8 cellular contexts compared by ENCODE assay signal in genomic region chr3:69739204-69740102, GRCh38. TPM values are rescaled to one million over a fixed set of nuclear protein-coding genes. Genes with fewer than 3 reads are reported as not detected.
A peak's percentile ranks its signal among the peaks of the same experiment; 100 is the strongest.
DNase-seq lines count a peak whose midpoint lies in the region; ATAC-seq, FAIRE-seq and TF ChIP-seq lines count a peak whose summit lies in the region.

Gene MITF (plus strand): TSS chr3:69739464. CDS start chr3:69739598, 134 bp downstream.

- peak within 1 kb of the TSS; percentile 7 for H3K4me3 Mint-ChIP-seq in activated CD8-positive, alpha-beta memory T cell treated with anti-CD3 and anti-CD28 coated beads, Interleukin-2, amount 10 ng/mL, durations not matched to agents 7 days and 5 days
- peak within 1 kb of the TSS; percentile 39 for H3K4me3 Mint-ChIP-seq in natural killer cell

- peaks cover 2% of the 10 kb centered on the region for H3K36me3 Mint-ChIP-seq in activated CD8-positive, alpha-beta memory T cell treated with anti-CD3 and anti-CD28 coated beads, Interleukin-2, amount 10 ng/mL, durations not matched to agents 7 days and 5 days
- H3K36me3 Mint-ChIP-seq in natural killer cell, result no peaks in the 10 kb centered on the region

- no peak within 1 kb of the TSS for H3K27ac Mint-ChIP-seq in activated CD8-positive, alpha-beta memory T cell treated with anti-CD3 and anti-CD28 coated beads, Interleukin-2, amount 10 ng/mL, durations not matched to agents 7 days and 5 days
- H3K27ac Mint-ChIP-seq in natural killer cell, result no peak within 1 kb of the TSS

- H3K9me3 ChIP-seq in tibial nerve, result no peaks in the 10 kb centered on the region

- intact Hi-C loops in natural killer cell (cut with micrococcal nuclease), result no loop called here

- FAIRE-seq in GM19239 (lab: Jason Lieb, UNC), result no peak

- peak in 1 of 2 donors; percentile 58 for TF ChIP-seq EP300 in tibial nerve (IDR thresholded peaks at IDR 0.05)

- H3K27ac ChIP-seq in foreskin keratinocyte (no peak within 1 kb of the TSS), tibial nerve (peak within 1 kb of the TSS; percentile 41 to 90 (median 70))

- ATAC-seq in HG03175 (IDR thresholded peaks at IDR 0.05; ENCODE audit: unreplicated experiment) (peak; percentile 97), foreskin keratinocyte (peak; percentile 98), natural killer cell (peak; percentile 40 to 55 (median 53))
- peak; percentile 76 for ATAC-seq in activated CD8-positive, alpha-beta memory T cell treated with anti-CD3 and anti-CD28 coated beads, Interleukin-2, amount 10 ng/mL, durations not matched to agents 7 days and 5 days

- DNase-seq in CD1c-positive myeloid dendritic cell (ENCODE audit: extremely low spot score) (peak; percentile 95), GM19239 (ENCODE audit: insufficient read length, low spot score) (peak; percentile 41), NCI-H345 treated with DMSO at 0.1 percent for 48 hours (lab: John Stamatoyannopoulos, UW; ENCODE audit: unreplicated experiment) (peak; percentile 59), foreskin keratinocyte (peak; percentile 66 to 79), natural killer cell (no peak), tibial nerve (ENCODE audit: low spot score in 2 of 2) (peak; percentile 87 to 88)
- DNase-seq in activated CD8-positive, alpha-beta memory T cell treated with anti-CD3 and anti-CD28 coated beads, Interleukin-2, amount 10 ng/mL, durations not matched to agents 7 days and 5 days, result peak; percentile 47

- peak within 1 kb of the TSS; percentile 45 to 92 (median 79) for H3K4me3 ChIP-seq in tibial nerve

- no peaks in the 10 kb centered on the region for H3K36me3 ChIP-seq in tibial nerve

- no peaks in the 10 kb centered on the region for H3K9me3 Mint-ChIP-seq in activated CD8-positive, alpha-beta memory T cell treated with anti-CD3 and anti-CD28 coated beads, Interleukin-2, amount 10 ng/mL, durations not matched to agents 7 days and 5 days (ENCODE audit: low read depth)
- H3K9me3 Mint-ChIP-seq in natural killer cell, result peaks cover 0 to 3% of the 10 kb centered on the region in 2 donors

- TF ChIP-seq POLR2A in tibial nerve (IDR thresholded peaks at IDR 0.05), result peak; percentile 50 to 70

- no peak for TF ChIP-seq CTCF in foreskin keratinocyte (conservative IDR thresholded peaks at IDR 0.05)
- TF ChIP-seq CTCF in natural killer cell (IDR thresholded peaks at IDR 0.05), result no peak
- peak in 2 of 5 experiments; percentile 12 to 38 for TF ChIP-seq CTCF in tibial nerve (IDR thresholded peaks at IDR 0.05)

- peaks cover 54% of the 10 kb centered on the region for H3K27me3 Mint-ChIP-seq in activated CD8-positive, alpha-beta memory T cell treated with anti-CD3 and anti-CD28 coated beads, Interleukin-2, amount 10 ng/mL, durations not matched to agents 7 days and 5 days
- peaks cover 37 to 52% of the 10 kb centered on the region in 2 donors for H3K27me3 Mint-ChIP-seq in natural killer cell (ENCODE audit: low read depth in 2 of 2)

- no peaks in the 10 kb centered on the region for H3K4me1 ChIP-seq in foreskin keratinocyte
- H3K4me1 ChIP-seq in tibial nerve, result peaks cover 0 to 30% (median 7%) of the 10 kb centered on the region in 4 donors

- peaks cover 3% of the 10 kb centered on the region for H3K4me1 Mint-ChIP-seq in activated CD8-positive, alpha-beta memory T cell treated with anti-CD3 and anti-CD28 coated beads, Interleukin-2, amount 10 ng/mL, durations not matched to agents 7 days and 5 days
- H3K4me1 Mint-ChIP-seq in natural killer cell, result peaks cover 4 to 5% of the 10 kb centered on the region in 2 donors

- H3K27me3 ChIP-seq in foreskin keratinocyte (peaks cover 22% of the 10 kb centered on the region), tibial nerve (no peaks in the 10 kb centered on the region)

- 0 to 1% methylated on average over 67 to 71 of the region's 81 CpGs for WGBS in tibial nerve, 2 donors

- CTCF ChIA-PET in activated CD8-positive, alpha-beta memory T cell treated with anti-CD3 and anti-CD28 coated beads, Interleukin-2, amount 10 ng/mL, durations not matched to agents 7 days and 5 days (lab: Charles Lee), result no interaction called here

RNA-seq across cellular contexts. Expression of gene MITF, which starts in this region (rescaled TPM):
- not detected for total RNA-seq in activated CD8-positive, alpha-beta memory T cell treated with anti-CD3 and anti-CD28 coated beads, Interleukin-2, amount 10 ng/mL, durations not matched to agents 7 days and 5 days
- 1.3 and 1.8 TPM in 2 replicates for total RNA-seq in foreskin keratinocyte
- 0.47 and 0.51 TPM in 2 replicates for polyA plus RNA-seq in foreskin keratinocyte
- 1 to 10 TPM in 1 of 3 donors, under 1 TPM in 2; 0.23 to 1.5 (median 0.54) TPM for total RNA-seq in natural killer cell
- 10 to 100 TPM; 10.3 to 26.9 (median 15.5) TPM for total RNA-seq in tibial nerve

Comparison
In these comparisons a context has a peak if more than half of its experiments do, and no peak if none do; other contexts are left out.
1. Peak in DNase-seq and ATAC-seq in activated CD8-positive, alpha-beta memory T cell treated with anti-CD3 and anti-CD28 coated beads, Interleukin-2, amount 10 ng/mL, durations not matched to agents 7 days and 5 days; RNA of the gene not detected or under 1 TPM.